ENCODE assay signal across 8 cellular contexts in genomic region chr1:109910123-109910962, GRCh38. TPM values are rescaled to one million over a fixed set of nuclear protein-coding genes. Genes with fewer than 3 reads are reported as not detected.
DNase-seq lines count a peak whose midpoint lies in the region; ATAC-seq and TF ChIP-seq lines count a peak whose summit lies in the region.

A gene with protein sequence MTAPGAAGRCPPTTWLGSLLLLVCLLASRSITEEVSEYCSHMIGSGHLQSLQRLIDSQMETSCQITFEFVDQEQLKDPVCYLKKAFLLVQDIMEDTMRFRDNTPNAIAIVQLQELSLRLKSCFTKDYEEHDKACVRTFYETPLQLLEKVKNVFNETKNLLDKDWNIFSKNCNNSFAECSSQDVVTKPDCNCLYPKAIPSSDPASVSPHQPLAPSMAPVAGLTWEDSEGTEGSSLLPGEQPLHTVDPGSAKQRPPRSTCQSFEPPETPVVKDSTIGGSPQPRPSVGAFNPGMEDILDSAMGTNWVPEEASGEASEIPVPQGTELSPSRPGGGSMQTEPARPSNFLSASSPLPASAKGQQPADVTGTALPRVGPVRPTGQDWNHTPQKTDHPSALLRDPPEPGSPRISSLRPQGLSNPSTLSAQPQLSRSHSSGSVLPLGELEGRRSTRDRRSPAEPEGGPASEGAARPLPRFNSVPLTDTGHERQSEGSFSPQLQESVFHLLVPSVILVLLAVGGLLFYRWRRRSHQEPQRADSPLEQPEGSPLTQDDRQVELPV (plus strand): TSS chr1:109910849. CDS start chr1:109911024, 175 bp downstream.

- peaks cover 3% of the 10 kb centered on the region for H3K36me3 ChIP-seq in ACC112 (ENCODE audit: insufficient read depth, low read length)

- ATAC-seq in stimulated activated effector memory CD8-positive, alpha-beta T cell treated with anti-CD3 and anti-CD28 coated beads, Interleukin-12 subunit alpha, Interleukin-12 subunit beta, amount 100 ng/mL, for 72 hours = peak; percentile 61
- ATAC-seq in HG02970 (IDR thresholded peaks at IDR 0.05; ENCODE audit: low FRiP score, unreplicated experiment) = no peak

- peak within 1 kb of the TSS; percentile 38; the same call in 1 of the 2 replicates for H3K27ac ChIP-seq in ACC112 (ENCODE audit: low read depth, low read length)

- H3K4me3 ChIP-seq in ACC112 (ENCODE audit: low read depth, low read length) = peak within 1 kb of the TSS; percentile 97

- H3K4me1 ChIP-seq in ACC112 (ENCODE audit: control insufficient read depth, insufficient read depth, low read length, unreplicated experiment) = peaks cover 34% of the 10 kb centered on the region

- H3K27ac Mint-ChIP-seq in stimulated activated effector memory CD8-positive, alpha-beta T cell treated with anti-CD3 and anti-CD28 coated beads, Interleukin-12 subunit alpha, Interleukin-12 subunit beta, amount 100 ng/mL, for 72 hours = peak within 1 kb of the TSS; percentile 91

- peak; percentile 6 to 53 for DNase-seq in activated T-helper 1 cell treated with anti-CD3 and anti-CD28 coated beads, Interleukin-2, amount 50 U/mL, for 16 hours (ENCODE audit: low read depth in 1 of 2, low spot score in 1 of 2)
- DNase-seq in fibroblast of gingiva (ENCODE audit: low read depth) = peak; percentile 94
- peak; percentile 84 for DNase-seq in myocyte (ENCODE audit: low read depth)
- peak; percentile 59 to 88 for DNase-seq in stimulated activated effector memory CD8-positive, alpha-beta T cell treated with anti-CD3 and anti-CD28 coated beads, Interleukin-12 subunit alpha, Interleukin-12 subunit beta, amount 100 ng/mL, for 72 hours (ENCODE audit: low spot score in 2 of 2)

- peaks cover 59% of the 10 kb centered on the region for H3K36me3 Mint-ChIP-seq in stimulated activated effector memory CD8-positive, alpha-beta T cell treated with anti-CD3 and anti-CD28 coated beads, Interleukin-12 subunit alpha, Interleukin-12 subunit beta, amount 100 ng/mL, for 72 hours

- peak within 1 kb of the TSS; percentile 92 for H3K4me3 Mint-ChIP-seq in stimulated activated effector memory CD8-positive, alpha-beta T cell treated with anti-CD3 and anti-CD28 coated beads, Interleukin-12 subunit alpha, Interleukin-12 subunit beta, amount 100 ng/mL, for 72 hours

- no peaks in the 10 kb centered on the region for H3K27me3 ChIP-seq in ACC112 (ENCODE audit: insufficient read depth, low read length)

- H3K9me3 Mint-ChIP-seq in stimulated activated effector memory CD8-positive, alpha-beta T cell treated with anti-CD3 and anti-CD28 coated beads, Interleukin-12 subunit alpha, Interleukin-12 subunit beta, amount 100 ng/mL, for 72 hours = no peaks in the 10 kb centered on the region

- H2AFZ ChIP-seq in ACC112 (ENCODE audit: low read length, unreplicated experiment) = peak within 1 kb of the TSS; percentile 21

- H3K79me2 ChIP-seq in ACC112 (ENCODE audit: control insufficient read depth, insufficient read depth, low read length, unreplicated experiment) = peaks cover 48% of the 10 kb centered on the region

- peaks cover 90% of the 10 kb centered on the region for H3K4me1 Mint-ChIP-seq in stimulated activated effector memory CD8-positive, alpha-beta T cell treated with anti-CD3 and anti-CD28 coated beads, Interleukin-12 subunit alpha, Interleukin-12 subunit beta, amount 100 ng/mL, for 72 hours

- TF ChIP-seq POLR2A in GM19193 (IDR thresholded peaks at IDR 0.05; ENCODE audit: extremely low read depth, insufficient read depth, insufficient read length) = peak; percentile 54

TF ChIP-seq in PFSK-1, 5 proteins besides CTCF, POLR2A, EP300 and RAD21:
- TF ChIP-seq TAF1 (IDR thresholded peaks at IDR 0.05; ENCODE audit: borderline replicate concordance, insufficient read depth, low read length) (peak; percentile 41; the same call in 1 of the 2 replicates), POLR2AphosphoS5 (IDR thresholded peaks at IDR 0.05; ENCODE audit: low read depth, low read length) (peak; percentile 46; the same call in 1 of the 2 replicates), SIN3A (IDR thresholded peaks at IDR 0.05; ENCODE audit: borderline replicate concordance, insufficient read depth, low read length) (0 out of 2 replicates have a peak, but pooled peaks have one; percentile 41), FOXP2 (optimal IDR thresholded peaks at IDR 0.05; ENCODE audit: borderline replicate concordance, extremely low read depth, extremely low read length, insufficient read depth) (no peak), REST (IDR thresholded peaks at IDR 0.05; ENCODE audit: insufficient read depth in 1 of 2, low read depth in 2 of 2, low read length in 2 of 2) (0 out of 4 replicates have a peak, but pooled peaks of 1 of the 2 experiments have one; percentile 34)

RNA-seq across cellular contexts. Expression of the gene that starts here (rescaled TPM):
- polyA plus RNA-seq in PFSK-1 (2012; ENCODE audit: insufficient read length, low read depth) = 11.3 TPM
- 33.8 and 34.9 TPM in 2 replicates for total RNA-seq in myocyte
- polyA plus RNA-seq in myocyte (2012) = 21.0 TPM

Comparison
In these comparisons a context has a peak if more than half of its experiments do, and no peak if none do; other contexts are left out.
1. DNase-seq: peak in every context shown above with its lines; median percentile 94 in fibroblast of gingiva; 84 in myocyte; 74 in stimulated activated effector memory CD8-positive, alpha-beta T cell treated with anti-CD3 and anti-CD28 coated beads, Interleukin-12 subunit alpha, Interleukin-12 subunit beta, amount 100 ng/mL, for 72 hours; 30 in activated T-helper 1 cell treated with anti-CD3 and anti-CD28 coated beads, Interleukin-2, amount 50 U/mL, for 16 hours.